ENCODE assay signal across 8 cellular contexts in the genomic region with DNA sequence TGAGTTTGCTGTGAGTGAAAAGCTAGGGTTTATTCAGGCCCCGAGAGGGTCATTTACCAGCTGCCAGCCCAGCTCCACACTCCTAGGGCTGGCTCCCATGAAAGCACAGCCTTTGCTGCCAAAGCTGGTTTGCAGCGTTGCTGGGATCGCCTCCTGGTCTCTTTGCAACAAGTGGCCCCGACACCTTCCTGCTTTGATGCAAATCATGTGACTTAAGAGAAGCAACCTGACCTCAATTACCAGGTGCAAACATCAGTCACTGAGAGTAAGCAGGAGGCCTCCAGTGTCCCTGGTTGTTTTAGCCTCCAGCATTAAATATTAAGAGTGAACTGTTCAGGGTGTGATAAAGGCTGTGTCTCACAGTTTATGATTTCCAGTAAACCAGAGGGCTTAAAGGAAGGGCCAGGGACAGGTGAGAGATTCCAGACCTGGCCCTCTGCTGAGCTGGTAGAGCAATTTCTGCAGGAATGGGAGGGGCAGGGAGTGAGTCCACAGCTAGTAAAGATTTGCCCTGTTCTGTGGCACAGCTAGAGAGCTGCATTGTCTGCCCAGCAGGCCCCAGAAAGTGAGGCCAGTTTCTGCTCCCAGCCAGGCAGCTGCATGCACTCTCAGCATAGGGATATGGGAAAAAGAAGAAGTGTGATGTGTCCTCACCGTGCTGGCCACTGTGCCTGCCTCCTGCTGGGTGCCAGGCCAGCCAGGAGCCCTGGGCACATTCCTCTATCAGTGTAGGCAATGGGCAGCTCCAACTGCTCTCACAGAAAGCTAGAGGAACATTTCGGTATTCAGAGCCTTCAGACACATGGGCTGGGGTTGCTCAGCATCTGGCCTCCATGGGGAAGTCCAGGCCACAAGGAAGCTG. TPM values are rescaled to one million over a fixed set of nuclear protein-coding genes. Genes with fewer than 3 reads are reported as not detected.
A peak's percentile ranks its signal among the peaks of the same experiment; 100 is the strongest.
DNase-seq lines count a peak whose midpoint lies in the region; ATAC-seq and TF ChIP-seq lines count a peak whose summit lies in the region.

No MANE protein-coding gene starts in this region.

- WGBS in lung, 2 donors: 25 to 29% methylated on average over 6 of the region's 6 CpGs
- WGBS in thymus: 22% methylated on average over 6 of the region's 6 CpGs

- no peak for TF ChIP-seq CTCF in ascending aorta (IDR thresholded peaks at IDR 0.05)
- no peak for TF ChIP-seq CTCF in lung (IDR thresholded peaks at IDR 0.05; ENCODE audit: control extremely low read depth, extremely low read depth)

- ATAC-seq in lung (ENCODE audit: insufficient read depth, low FRiP score) (peak; percentile 36), HG03196 (IDR thresholded peaks at IDR 0.05; ENCODE audit: unreplicated experiment) (no peak)

- H3K4me1 ChIP-seq in ascending aorta (peaks cover 24 to 66% of the 10 kb centered on the region in 2 donors), lung (ENCODE audit: control insufficient read depth in 2 of 2, insufficient read depth in 2 of 2, low read length in 2 of 2) (peaks cover 49 to 52% of the 10 kb centered on the region in 2 donors), thymus (ENCODE audit: control insufficient read depth, insufficient read depth, low read length) (peaks cover 73% of the 10 kb centered on the region)

- H3K4me3 ChIP-seq in ascending aorta: no peak overlapping the region
- H3K4me3 ChIP-seq in lung: no peak overlapping the region
- peak overlapping the region; percentile 8 for H3K4me3 ChIP-seq in thymus (ENCODE audit: low read length)

- in situ Hi-C loops in KBM-7 (cut with MboI; ENCODE audit: low pct_unique_long_range_greater_than_20kb, low sequenced_read_pairs): no loop called here

- H3K27me3 ChIP-seq in ascending aorta (no peaks in the 10 kb centered on the region), lung (ENCODE audit: control insufficient read depth, insufficient read depth) (no peaks in the 10 kb centered on the region), thymus (ENCODE audit: control insufficient read depth, insufficient read depth) (no peaks in the 10 kb centered on the region)

- intact Hi-C loops in ascending aorta (cut with DNase I): no loop called here
- intact Hi-C loops in posterior vena cava (cut with DNase I): loop anchor here in 1 of 2 donors (10.0 kb wide), 1 partner anchor 67 kb away; the partner anchor contains the start of gene IRF1

- H3K27ac ChIP-seq in ascending aorta (peak overlapping the region; percentile 55 to 61), lung (ENCODE audit: low read depth in 1 of 2, low read length in 1 of 2) (peak overlapping the region; percentile 40 to 95), thymus (ENCODE audit: low read depth) (peak overlapping the region; percentile 92)

- H3K9me3 ChIP-seq in ascending aorta (no peaks in the 10 kb centered on the region), lung (ENCODE audit: control insufficient read depth in 2 of 2, insufficient read depth in 1 of 2, low read length in 1 of 2) (no peaks in the 10 kb centered on the region), thymus (ENCODE audit: control insufficient read depth) (no peaks in the 10 kb centered on the region)

- DNase-seq in COR-L47 (lab: John Stamatoyannopoulos, UW): peak; percentile 39
- peak; percentile 57 for DNase-seq in KBM-7
- peak; percentile 59 for DNase-seq in SW480 (ENCODE audit: low spot score)
- peak in 1 of 2 donors; percentile 73 for DNase-seq in ascending aorta (ENCODE audit: low spot score in 2 of 2)
- peak; percentile 62 for DNase-seq in lung (ENCODE audit: low spot score)
- DNase-seq in posterior vena cava (ENCODE audit: low spot score): no peak

- H3K36me3 ChIP-seq in ascending aorta (peaks cover 0 to 9% of the 10 kb centered on the region in 2 donors), lung (ENCODE audit: control insufficient read depth in 2 of 2, insufficient read depth in 2 of 2, low read length in 2 of 2) (peaks cover 0 to 9% of the 10 kb centered on the region in 2 donors), thymus (ENCODE audit: control insufficient read depth, insufficient read depth) (peaks cover 2% of the 10 kb centered on the region)

RNA-seq across cellular contexts. Expression of gene SLC22A5, which starts 58.0 kb away (rescaled TPM):
- total RNA-seq in ascending aorta: 11.9 TPM
- 10 to 100 TPM in 1 of 2 donors, 1 to 10 TPM in 1; 8.5 to 12.7 TPM for total RNA-seq in lung
- 1 to 10 TPM; 4.6 to 7.2 TPM for polyA plus RNA-seq in lung
- polyA plus RNA-seq in thymus: 25.4 TPM
- 1 to 10 TPM; 7.4 to 9.6 TPM for total RNA-seq in posterior vena cava
